8 cellular contexts compared by ENCODE assay signal in genomic region chr6:74518035-74518434, GRCh38.
"Had no signal": no experiment of that assay in that cellular context is flagged by ENCODE, and none has a peak within 500 bp of the region (broad histone marks: within the 10 kb centered on the region; RNA-seq: fewer than 3 reads in every experiment).

No MANE protein-coding gene starts in this region.

- H3K4me1 Mint-ChIP-seq: IgD-negative memory B cell had no signal

- DNase-seq: IMR-90, KBM-7, KG1 had no signal

- H3K4me2 ChIP-seq: KMS-11 had no signal

- H3K27me3 Mint-ChIP-seq: IgD-negative memory B cell had no signal

- H3K4me3 ChIP-seq: K562 had no signal

- ATAC-seq: HepG2, K562 had no signal

- H3K27ac ChIP-seq: HL-60, KMS-11 had no signal

- H3K4me3 Mint-ChIP-seq: IgD-negative memory B cell had no signal

- H3K27ac Mint-ChIP-seq: IgD-negative memory B cell had no signal

- H3K36me3 Mint-ChIP-seq: IgD-negative memory B cell had no signal
